In genomic region chr9:27386759-27387158, GRCh38 we compare ENCODE assay signal across 1 cellular context.
TF ChIP-seq lines count a peak whose summit lies in the region.

No MANE protein-coding gene starts in this region.

TF ChIP-seq in GM23338, 12 proteins besides CTCF, POLR2A, EP300 and RAD21 (continued from another document):
- TF ChIP-seq NANOG (IDR thresholded peaks at IDR 0.05; ENCODE audit: borderline replicate concordance) (no peak), ZNF114 (CRISPR knock-in tag; IDR thresholded peaks at IDR 0.05) (no peak), JUNB (IDR thresholded peaks at IDR 0.05; ENCODE audit: unreplicated experiment) (no peak), ZNF331 (CRISPR knock-in tag; IDR thresholded peaks at IDR 0.05; ENCODE audit: low read depth) (no peak), ZNF462 (CRISPR knock-in tag; IDR thresholded peaks at IDR 0.05) (no peak), EZH2 (IDR thresholded peaks at IDR 0.05; ENCODE audit: low read depth, unreplicated experiment) (no peak), POLR2AphosphoS5 (IDR thresholded peaks at IDR 0.05; ENCODE audit: low read depth) (no peak), ETS1 (IDR thresholded peaks at IDR 0.05) (no peak), STAT1 (IDR thresholded peaks at IDR 0.05; ENCODE audit: unreplicated experiment) (no peak)
